1 cellular context compared by ENCODE assay signal in genomic region chr6:85421963-85422362, GRCh38.
TF ChIP-seq lines count a peak whose summit lies in the region.

No MANE protein-coding gene starts in this region.

TF ChIP-seq in IMR-90, 13 proteins besides CTCF, POLR2A, EP300 and RAD21 (continued from another document):
- TF ChIP-seq USF2 (IDR thresholded peaks at IDR 0.05; ENCODE audit: low read depth, low read length) (no peak), ELK1 (IDR thresholded peaks at IDR 0.05; ENCODE audit: borderline replicate concordance, low read depth, low read length) (no peak), MXI1 (IDR thresholded peaks at IDR 0.05; ENCODE audit: borderline replicate concordance, low read depth, low read length) (no peak), CEBPB (IDR thresholded peaks at IDR 0.05; ENCODE audit: low read depth, low read length) (no peak), FOS (IDR thresholded peaks at IDR 0.05; ENCODE audit: low read depth, low read length) (no peak), RFX5 (IDR thresholded peaks at IDR 0.05; ENCODE audit: low read depth, low read length) (no peak), RCOR1 (IDR thresholded peaks at IDR 0.05; ENCODE audit: insufficient replicate concordance, low read length) (no peak)
TF ChIP-seq in IMR-90: peak in this region for 0.
